In genomic region chr6:35731414-35731735, GRCh38 we compare ENCODE assay signal across 8 cellular contexts. TPM values are rescaled to one million over a fixed set of nuclear protein-coding genes. Genes with fewer than 3 reads are reported as not detected.
DNase-seq lines count a peak whose midpoint lies in the region; ATAC-seq and TF ChIP-seq lines count a peak whose summit lies in the region.

No MANE protein-coding gene starts in this region.

- TF ChIP-seq CTCF in foreskin fibroblast (IDR thresholded peaks at IDR 0.05; ENCODE audit: low read depth, low read length) (no peak), neural progenitor cell (IDR thresholded peaks at IDR 0.05) (no peak)

- H3K4me3 Mint-ChIP-seq in neural progenitor cell = peak overlapping the region; percentile 89

- H3K9me3 ChIP-seq in Karpas-422 (ENCODE audit: low read length) (no peaks in the 10 kb centered on the region), neural progenitor cell (ENCODE audit: low read depth) (no peaks in the 10 kb centered on the region), stomach smooth muscle (ENCODE audit: control insufficient read depth in 2 of 2, low read length in 2 of 2) (no peaks in the 10 kb centered on the region)

- H3K4me1 ChIP-seq in Karpas-422 (ENCODE audit: low read length) = peaks cover 56% of the 10 kb centered on the region
- H3K4me1 ChIP-seq in neural progenitor cell = peaks cover 54% of the 10 kb centered on the region
- H3K4me1 ChIP-seq in stomach smooth muscle (ENCODE audit: control insufficient read depth, insufficient read depth, low read length) = peaks cover 66% of the 10 kb centered on the region

- no peaks in the 10 kb centered on the region for H3K36me3 ChIP-seq in Karpas-422 (ENCODE audit: insufficient read depth, low read length)
- H3K36me3 ChIP-seq in neural progenitor cell = no peaks in the 10 kb centered on the region
- no peaks in the 10 kb centered on the region for H3K36me3 ChIP-seq in stomach smooth muscle (ENCODE audit: control insufficient read depth in 2 of 2, insufficient read depth in 2 of 2, low read length in 2 of 2)

- peak overlapping the region; percentile 85 for H3K27ac ChIP-seq in Karpas-422 (ENCODE audit: low read length)
- peak overlapping the region; percentile 91 for H3K27ac ChIP-seq in neural progenitor cell
- peak overlapping the region; percentile 100 for H3K27ac ChIP-seq in stomach smooth muscle (ENCODE audit: low read length)

- H3F3A ChIP-seq in neural progenitor cell (ENCODE audit: low read depth) = peaks cover 71% of the 10 kb centered on the region

- H3K27me3 ChIP-seq in Karpas-422 (ENCODE audit: low read length) (no peaks in the 10 kb centered on the region), neural progenitor cell (no peaks in the 10 kb centered on the region), stomach smooth muscle (ENCODE audit: control insufficient read depth in 1 of 2, insufficient read depth in 2 of 2, low read length in 2 of 2) (no peaks in the 10 kb centered on the region)

- H3K9me3 Mint-ChIP-seq in neural progenitor cell = no peaks in the 10 kb centered on the region

- no peaks in the 10 kb centered on the region for H3K79me2 ChIP-seq in Karpas-422 (ENCODE audit: low read length)
- no peaks in the 10 kb centered on the region for H3K79me2 ChIP-seq in neural progenitor cell (ENCODE audit: low read depth)

- H2AFZ ChIP-seq in Karpas-422 (ENCODE audit: low read length) (peak overlapping the region; percentile 98), neural progenitor cell (replicated peaks) (peak overlapping the region; percentile 53)

- H3K27ac Mint-ChIP-seq in neural progenitor cell = peak overlapping the region; percentile 50

- no peaks in the 10 kb centered on the region for H3K9me2 ChIP-seq in Karpas-422 (replicated peaks; ENCODE audit: insufficient read depth, low read length)

- DNase-seq in DMS53 treated with DMSO at 0.1 percent for 48 hours (lab: John Stamatoyannopoulos, UW; ENCODE audit: unreplicated experiment) (peak; percentile 58), Karpas-422 (peak; percentile 98), SHP77 (lab: John Stamatoyannopoulos, UW) (peak; percentile 75 to 82), activated gamma-delta T cell treated with Interleukin-2 at 50 U/mL for 16 hours (peak; percentile 92), foreskin fibroblast (peak; percentile 90 to 97), neural progenitor cell (ENCODE audit: low spot score) (peak; percentile 98)

- peaks cover 4% of the 10 kb centered on the region for H3K27me3 Mint-ChIP-seq in neural progenitor cell (ENCODE audit: insufficient read depth, low read depth)

- H4K20me1 ChIP-seq in Karpas-422 (ENCODE audit: insufficient read depth, low read depth, low read length) (no peaks in the 10 kb centered on the region), neural progenitor cell (ENCODE audit: low read depth) (no peaks in the 10 kb centered on the region)

- H3K36me3 Mint-ChIP-seq in neural progenitor cell = no peaks in the 10 kb centered on the region

- H3K9ac ChIP-seq in Karpas-422 (ENCODE audit: low read length) (peak overlapping the region; percentile 97), neural progenitor cell (no peak overlapping the region), stomach smooth muscle (ENCODE audit: low read length in 2 of 2) (peak overlapping the region; percentile 95 to 96)

- peaks cover 63% of the 10 kb centered on the region for H3K4me1 Mint-ChIP-seq in neural progenitor cell

- ATAC-seq in GM21619 (IDR thresholded peaks at IDR 0.05; ENCODE audit: unreplicated experiment) = peak; percentile 48

- H3K4me3 ChIP-seq in Karpas-422 (ENCODE audit: low read length) = peak overlapping the region; percentile 97
- peak overlapping the region; percentile 63 to 65 for H3K4me3 ChIP-seq in foreskin fibroblast (ENCODE audit: low read depth in 1 of 2, low read length in 2 of 2)
- H3K4me3 ChIP-seq in neural progenitor cell = peak overlapping the region; percentile 79
- H3K4me3 ChIP-seq in stomach smooth muscle (ENCODE audit: low read length in 2 of 2) = peak overlapping the region; percentile 60 to 79

- peak overlapping the region; percentile 98 for H3K4me2 ChIP-seq in Karpas-422 (ENCODE audit: low read depth, low read length, poor library complexity, severe bottlenecking)
- peak overlapping the region; percentile 77 for H3K4me2 ChIP-seq in neural progenitor cell

RNA-seq across cellular contexts. Expression of gene ARMC12, which starts 5.5 kb away (rescaled TPM):
- total RNA-seq in Karpas-422 (2014; rRNA removed; shearing (Covaris generic); ENCODE audit: low replicate concordance) = 0.60 and 1.6 TPM in 2 replicates
- total RNA-seq in neural progenitor cell (ENCODE audit: low replicate concordance) = 1.0 and 1.9 TPM in 2 replicates

RNA-seq across cellular contexts. Expression of gene FKBP5, which starts 42.7 kb away (rescaled TPM):
- total RNA-seq in Karpas-422 (2014; rRNA removed; shearing (Covaris generic); ENCODE audit: low replicate concordance) = 22.9 and 28.3 TPM in 2 replicates
- total RNA-seq in neural progenitor cell (ENCODE audit: low replicate concordance) = 19.8 and 20.9 TPM in 2 replicates

RNA-seq across cellular contexts. Expression of gene CLPSL2, which starts 45.0 kb away (rescaled TPM):
- total RNA-seq in Karpas-422 (2014; rRNA removed; shearing (Covaris generic); ENCODE audit: low replicate concordance) = not detected in 2 replicates
- 1.4 TPM in 1 of 2 replicates, not detected in the other for total RNA-seq in neural progenitor cell (ENCODE audit: low replicate concordance)

RNA-seq across cellular contexts. Expression of gene CLPSL1, which starts 49.4 kb away (rescaled TPM):
- total RNA-seq in Karpas-422 (2014; rRNA removed; shearing (Covaris generic); ENCODE audit: low replicate concordance) = not detected in 2 replicates
- total RNA-seq in neural progenitor cell (ENCODE audit: low replicate concordance) = not detected in 2 replicates

Comparison
In these comparisons a context has a peak if more than half of its experiments do, and no peak if none do; other contexts are left out.
1. Peak in every context shown above with its lines: DNase-seq, ATAC-seq, H3K4me3 ChIP-seq and H3K27ac ChIP-seq.